In genomic region chr17:79657861-79658810, GRCh38 we compare ENCODE assay signal across 1 cellular context.
TF ChIP-seq lines count a peak whose summit lies in the region.

No MANE protein-coding gene starts in this region.

TF ChIP-seq in A549, 52 proteins besides CTCF, POLR2A, EP300 and RAD21 (continued from another document):
- no peak for TF ChIP-seq CHD2 (IDR thresholded peaks at IDR 0.05; ENCODE audit: low read length, partially characterized antibody)
- TF ChIP-seq ZNF302 (CRISPR knock-in tag; IDR thresholded peaks at IDR 0.05): no peak
- TF ChIP-seq SREBF2 (IDR thresholded peaks at IDR 0.05): no peak
- TF ChIP-seq HOXA7 (CRISPR knock-in tag; IDR thresholded peaks at IDR 0.05): no peak
- TF ChIP-seq NPAS2 (CRISPR knock-in tag; IDR thresholded peaks at IDR 0.05; ENCODE audit: borderline replicate concordance): no peak
- TF ChIP-seq CBX8 (IDR thresholded peaks at IDR 0.05): no peak
- no peak for TF ChIP-seq SMC3 (IDR thresholded peaks at IDR 0.05)
